Comparison of ENCODE assay signal across 19 cellular contexts in the genomic region with DNA sequence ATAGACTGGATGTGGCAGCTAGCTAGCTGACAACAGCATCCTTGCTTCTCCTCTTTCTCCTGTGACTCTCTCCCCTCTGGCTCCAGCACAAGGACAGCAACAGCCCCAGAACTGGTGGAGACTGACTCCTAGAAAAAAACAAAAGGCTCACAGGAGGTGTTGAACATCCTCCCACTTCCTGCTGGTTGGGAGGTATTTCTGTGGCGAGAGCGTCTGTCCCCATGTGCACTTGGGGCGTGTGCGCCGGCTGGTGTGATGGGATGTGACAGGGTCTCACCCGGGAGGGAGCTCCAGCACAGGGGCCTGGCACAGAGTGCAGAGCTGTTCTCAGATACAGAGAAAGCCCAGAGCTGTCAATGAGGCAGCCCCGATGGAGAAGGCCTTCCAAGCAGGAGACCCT.
"Had no signal": no experiment of that assay in that cellular context is flagged by ENCODE, and none has a peak within 500 bp of the region (broad histone marks: within the 10 kb centered on the region; RNA-seq: fewer than 3 reads in every experiment).

No MANE protein-coding gene starts in this region.

- DNase-seq: activated CD4-positive, alpha-beta T cell treated with anti-CD3 and anti-CD28 coated beads, Interleukin-2, amount 10 ng/mL, durations not matched to agents 7 days and 5 days; activated CD8-positive, alpha-beta memory T cell treated with anti-CD3 and anti-CD28 coated beads, Interleukin-2, amount 50 U/mL, for 4 hours; activated effector memory CD4-positive, alpha-beta T cell treated with anti-CD3 and anti-CD28 coated beads, Interleukin-2, amount 50 U/mL, for 16 hours; activated naive CD4-positive, alpha-beta T cell treated with anti-CD3 and anti-CD28 coated beads, Interleukin-2, amount 50 U/mL, for 16 hours; activated T-cell treated with anti-CD3 and anti-CD28 coated beads, Interleukin-2, amount 50 U/mL, for 48 hours; cerebellar nuclear complex; cortex of kidney; left colon; lower lobe of right lung; stimulated activated CD4-positive, alpha-beta T cell treated with anti-CD3 and anti-CD28 coated beads, Interleukin-4, amount 100 ng/mL, for 1 hour; stomach had no signal

- H3K4me3 Mint-ChIP-seq: activated CD4-positive, alpha-beta T cell treated with anti-CD3 and anti-CD28 coated beads, Interleukin-2, amount 10 ng/mL, durations not matched to agents 7 days and 5 days; natural killer cell treated with Interleukin-12 subunit alpha and Interleukin-12 subunit beta and Interleukin-15 and Interleukin-18, amount 100 ng/mL, for 72 hours had no signal

- H3K4me1 ChIP-seq: breast epithelium, prostate gland had no signal

- H3K9me3 Mint-ChIP-seq: activated CD4-positive, alpha-beta T cell treated with anti-CD3 and anti-CD28 coated beads, Interleukin-2, amount 10 ng/mL, durations not matched to agents 7 days and 5 days; natural killer cell treated with Interleukin-12 subunit alpha and Interleukin-12 subunit beta and Interleukin-15 and Interleukin-18, amount 100 ng/mL, for 72 hours had no signal

- H3K27ac ChIP-seq: ascending aorta, breast epithelium, lower lobe of right lung, prostate gland, skin epidermis, stomach, upper lobe of left lung had no signal

- ATAC-seq: activated CD4-positive, CD25-positive, alpha-beta regulatory T cell treated with anti-CD3 and anti-CD28 coated beads, Interleukin-2, amount 50 U/mL, for 24 hours; left colon; lower lobe of right lung; natural killer cell treated with Interleukin-12 subunit alpha and Interleukin-12 subunit beta and Interleukin-15 and Interleukin-18, amount 100 ng/mL, for 72 hours; right cardiac atrium had no signal

- H3K9me3 ChIP-seq: ascending aorta, breast epithelium, lower lobe of right lung, prostate gland, stomach, upper lobe of left lung had no signal

- H3K36me3 Mint-ChIP-seq: natural killer cell treated with Interleukin-12 subunit alpha and Interleukin-12 subunit beta and Interleukin-15 and Interleukin-18, amount 100 ng/mL, for 72 hours had no signal

- H3K36me3 ChIP-seq: ascending aorta, breast epithelium, lower lobe of right lung, prostate gland, stomach, upper lobe of left lung had no signal

- H3K4me3 ChIP-seq: ascending aorta, breast epithelium, lower lobe of right lung, prostate gland, skin epidermis, stomach, upper lobe of left lung had no signal

- H3K27ac Mint-ChIP-seq: activated CD4-positive, alpha-beta T cell treated with anti-CD3 and anti-CD28 coated beads, Interleukin-2, amount 10 ng/mL, durations not matched to agents 7 days and 5 days; natural killer cell treated with Interleukin-12 subunit alpha and Interleukin-12 subunit beta and Interleukin-15 and Interleukin-18, amount 100 ng/mL, for 72 hours had no signal

- H3K4me1 Mint-ChIP-seq: activated CD4-positive, alpha-beta T cell treated with anti-CD3 and anti-CD28 coated beads, Interleukin-2, amount 10 ng/mL, durations not matched to agents 7 days and 5 days had no signal
